1 cellular context compared by ENCODE assay signal in genomic region chr11:124277809-124278208, GRCh38.
TF ChIP-seq lines count a peak whose summit lies in the region.

No MANE protein-coding gene starts in this region.

TF ChIP-seq in IMR-90, 13 proteins besides CTCF, POLR2A, EP300 and RAD21 (continued from another document):
- TF ChIP-seq FOS (IDR thresholded peaks at IDR 0.05; ENCODE audit: low read depth, low read length): no peak
- TF ChIP-seq MAFK (IDR thresholded peaks at IDR 0.05; ENCODE audit: low read depth, low read length): no peak
TF ChIP-seq in IMR-90: peak in this region for 0.
